21 cellular contexts compared by ENCODE assay signal in the genomic region with DNA sequence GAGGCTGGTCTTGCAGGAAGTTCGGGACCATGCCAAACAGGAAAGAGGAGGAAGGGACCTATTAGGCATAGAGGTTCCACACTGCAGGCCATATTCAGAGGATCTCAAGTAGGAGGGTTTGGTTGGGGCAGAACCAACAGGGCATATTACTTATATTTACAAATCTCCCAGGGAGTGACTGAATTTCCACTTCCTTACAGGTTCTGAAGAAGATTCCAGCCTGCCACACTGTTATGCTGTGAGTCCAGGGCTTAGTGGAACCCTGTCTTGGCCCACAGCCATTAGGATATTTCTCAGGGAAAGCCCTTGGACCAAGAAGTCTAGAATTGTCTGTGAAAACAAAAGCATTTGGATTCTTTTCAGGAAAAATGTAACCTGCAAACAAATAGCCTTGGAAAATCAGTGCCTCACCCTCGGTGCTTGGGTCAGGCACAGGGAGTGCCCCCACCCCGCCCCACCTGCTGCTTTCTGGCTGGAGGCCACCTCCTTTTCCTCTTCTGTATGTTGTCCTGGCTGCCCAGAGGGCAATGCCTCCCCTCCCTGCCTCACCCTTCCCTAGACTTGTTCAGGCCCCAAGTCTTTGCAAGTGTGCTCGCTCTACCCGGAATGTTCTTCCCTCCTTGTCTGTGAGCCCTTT. TPM values are rescaled to one million over a fixed set of nuclear protein-coding genes. Genes with fewer than 3 reads are reported as not detected.
A peak's percentile ranks its signal among the peaks of the same experiment; 100 is the strongest.
DNase-seq lines count a peak whose midpoint lies in the region; ATAC-seq and TF ChIP-seq lines count a peak whose summit lies in the region.
"Had no signal": no experiment of that assay in that cellular context is flagged by ENCODE, and none has a peak within 500 bp of the region (broad histone marks: within the 10 kb centered on the region; RNA-seq: fewer than 3 reads in every experiment).

No MANE protein-coding gene starts in this region.

- DNase-seq in IMR-90 (no peak), MCF 10A (ENCODE audit: unreplicated experiment) (peak; percentile 86), right cardiac atrium (peak; percentile 51 to 62 (median 55)), sciatic nerve (ENCODE audit: low spot score) (no peak), NCI-H128 (lab: John Stamatoyannopoulos, UW; ENCODE audit: unreplicated experiment) (no peak), smooth muscle cell (lab: John Stamatoyannopoulos, UW; ENCODE audit: unreplicated experiment) (no peak)
- DNase-seq: activated CD4-positive, alpha-beta T cell treated with anti-CD3 and anti-CD28 coated beads, Interleukin-2, amount 10 ng/mL, durations not matched to agents 24 days and 14 days; activated T-cell treated with anti-CD3 and anti-CD28 coated beads for 4 hours; effector CD4-positive, alpha-beta T cell; midbrain; NCI-H1092 treated with DMSO at 0.1 percent for 48 hours; NCI-H226; stimulated activated naive B cell treated with anti-CD40 and anti-IgM and Interleukin-4, amounts not matched to agents 10 μg/mL and 1 μg/mL and 100 μg/mL, for 72 hours had no signal

- H3K9me1 ChIP-seq in IMR-90 (ENCODE audit: insufficient read depth, low read length) = peaks cover 3% of the 10 kb centered on the region

- no peaks in the 10 kb centered on the region for H3F3A ChIP-seq in smooth muscle cell (ENCODE audit: low read depth)

- H2AK5ac ChIP-seq in IMR-90 (ENCODE audit: low read depth, low read length) = peak overlapping the region; percentile 72; the same call in 1 of the 2 replicates

- POLR2A ChIA-PET in IMR-90 (lab: Charles Lee; ENCODE audit: unreplicated experiment) = no interaction called here
- POLR2A ChIA-PET in MCF 10A (lab: Yijun Ruan, JAX) = interaction anchor here (0.7 to 2.4 kb wide), 4 partner anchors 18 to 108 kb away, joined by 3 to 8 read pairs (median 4); partner anchors contain the start of gene JUN

- H2BK5ac ChIP-seq in IMR-90 (ENCODE audit: low read depth, low read length, poor library complexity, severe bottlenecking) = peak overlapping the region; percentile 10

- peak overlapping the region; percentile 29; the same call in 1 of the 2 replicates for H2BK20ac ChIP-seq in IMR-90 (ENCODE audit: low read depth, low read length)

- H3K27ac ChIP-seq in IMR-90 (ENCODE audit: insufficient read depth, low read length) (no peak overlapping the region), right cardiac atrium (ENCODE audit: low read length) (no peak overlapping the region), smooth muscle cell (ENCODE audit: low read depth) (no peak overlapping the region)
- H3K27ac ChIP-seq: foreskin keratinocyte, SK-N-MC had no signal

- no peak overlapping the region for H3K23ac ChIP-seq in IMR-90 (ENCODE audit: low read depth, low read length)

- no TSS peak for BruUV-seq in IMR-90 (replicated peaks; lab: Mats Ljungman, UMichigan)
- BruUV-seq in MCF 10A (replicated peaks; lab: Mats Ljungman, UMichigan) = no TSS peak

- H3K4me3 ChIP-seq in IMR-90 (ENCODE audit: insufficient read depth, low read depth, low read length) (no peak overlapping the region), right cardiac atrium (ENCODE audit: low read length) (no peak overlapping the region), smooth muscle cell (no peak overlapping the region)
- H3K4me3 ChIP-seq: SK-N-MC, skin epidermis, vagina had no signal

- H3K27ac Mint-ChIP-seq in MCF 10A (ENCODE audit: low read depth, unreplicated experiment) = peak overlapping the region; percentile 70
- H3K27ac Mint-ChIP-seq: activated CD4-positive, alpha-beta T cell treated with anti-CD3 and anti-CD28 coated beads, Interleukin-2, amount 10 ng/mL, durations not matched to agents 24 days and 14 days; stimulated activated naive B cell treated with anti-CD40 and anti-IgM and Interleukin-4, amounts not matched to agents 10 μg/mL and 1 μg/mL and 100 μg/mL, for 72 hours had no signal

- peaks cover 8% of the 10 kb centered on the region for H3K9me3 Mint-ChIP-seq in MCF 10A (ENCODE audit: unreplicated experiment)

- H2AK9ac ChIP-seq in IMR-90 (replicated peaks; ENCODE audit: low read depth, low read length, poor library complexity) = no peak overlapping the region

- H3K79me1 ChIP-seq in IMR-90 (ENCODE audit: low read depth in 1 of 2, low read length in 2 of 2) = no peaks in the 10 kb centered on the region

- H3K4me3 Mint-ChIP-seq in MCF 10A (ENCODE audit: unreplicated experiment) = no peak overlapping the region
- H3K4me3 Mint-ChIP-seq: activated CD4-positive, alpha-beta T cell treated with anti-CD3 and anti-CD28 coated beads, Interleukin-2, amount 10 ng/mL, durations not matched to agents 24 days and 14 days; stimulated activated naive B cell treated with anti-CD40 and anti-IgM and Interleukin-4, amounts not matched to agents 10 μg/mL and 1 μg/mL and 100 μg/mL, for 72 hours had no signal

- H3K4me2 ChIP-seq in IMR-90 (ENCODE audit: low read depth, low read length) = no peak overlapping the region
- H3K4me2 ChIP-seq in smooth muscle cell = no peak overlapping the region

- H2AFZ ChIP-seq in IMR-90 (replicated peaks; ENCODE audit: low read length, poor library complexity) (peak overlapping the region; percentile 23), smooth muscle cell (ENCODE audit: low read depth) (no peak overlapping the region)

- H4K5ac ChIP-seq in IMR-90 (ENCODE audit: low read depth, low read length) = 0 out of 2 replicates have a peak overlapping the region, but pooled peaks have one; percentile 8

- H3K9me3 ChIP-seq in IMR-90 (ENCODE audit: control insufficient read depth, insufficient read depth, low read length) (peaks cover 12% of the 10 kb centered on the region), right cardiac atrium (ENCODE audit: control insufficient read depth, low read length) (no peaks in the 10 kb centered on the region), smooth muscle cell (replicated peaks; ENCODE audit: low read depth) (peaks cover 9% of the 10 kb centered on the region)

- peak overlapping the region; percentile 30; the same call in 1 of the 2 replicates for H3K4ac ChIP-seq in IMR-90 (ENCODE audit: low read depth, low read length)

- H3K79me2 ChIP-seq in smooth muscle cell (ENCODE audit: low read depth) = no peaks in the 10 kb centered on the region

- H3K27me3 ChIP-seq in IMR-90 (ENCODE audit: control insufficient read depth, insufficient read depth, low read length) (no peaks in the 10 kb centered on the region), right cardiac atrium (ENCODE audit: control insufficient read depth, insufficient read depth) (no peaks in the 10 kb centered on the region), smooth muscle cell (ENCODE audit: low read depth) (no peaks in the 10 kb centered on the region)
- H3K27me3 ChIP-seq: foreskin keratinocyte, vagina had no signal

- in situ Hi-C loops in IMR-90 (cut with MboI; ENCODE audit: low sequenced_read_pairs) = no loop called here

- peak overlapping the region; percentile 70; the same call in 1 of the 3 replicates for H2BK15ac ChIP-seq in IMR-90 (ENCODE audit: low read depth, low read length)

- TF ChIP-seq POLR2A in IMR-90 (IDR thresholded peaks at IDR 0.05; ENCODE audit: low read depth, low read length) = no peak

- no peaks in the 10 kb centered on the region for H3K27me3 Mint-ChIP-seq in MCF 10A (ENCODE audit: insufficient read depth, unreplicated experiment)
- H3K27me3 Mint-ChIP-seq: activated CD4-positive, alpha-beta T cell treated with anti-CD3 and anti-CD28 coated beads, Interleukin-2, amount 10 ng/mL, durations not matched to agents 24 days and 14 days; stimulated activated naive B cell treated with anti-CD40 and anti-IgM and Interleukin-4, amounts not matched to agents 10 μg/mL and 1 μg/mL and 100 μg/mL, for 72 hours had no signal

- intact Hi-C loops in IMR-90 (cut with micrococcal nuclease) = no loop called here
- intact Hi-C loops in MCF 10A (cut with micrococcal nuclease) = no loop called here
- intact Hi-C loops in right cardiac atrium (cut with DNase I) = no loop called here
- intact Hi-C loops in sciatic nerve (cut with DNase I) = no loop called here

- no peak for ATAC-seq in IMR-90 (ENCODE audit: low read depth)
- ATAC-seq in right cardiac atrium = peak; percentile 88 to 92
- peak; percentile 69 for ATAC-seq in sciatic nerve
- ATAC-seq in GM19395 (IDR thresholded peaks at IDR 0.05; ENCODE audit: unreplicated experiment) = no peak
- no peak for ATAC-seq in HG03439 (IDR thresholded peaks at IDR 0.05; ENCODE audit: unreplicated experiment)
- ATAC-seq: activated naive CD4-positive, alpha-beta T cell treated with anti-CD3 and anti-CD28 coated beads, Interleukin-2, amount 50 U/mL, for 72 hours; foreskin keratinocyte; HCT116; stimulated activated naive B cell treated with anti-CD40 and anti-IgM and Interleukin-4, amounts not matched to agents 10 μg/mL and 1 μg/mL and 100 μg/mL, for 72 hours had no signal

- peaks cover 28% of the 10 kb centered on the region for H3K4me1 Mint-ChIP-seq in MCF 10A (ENCODE audit: insufficient read depth, unreplicated experiment)
- H3K4me1 Mint-ChIP-seq: activated CD4-positive, alpha-beta T cell treated with anti-CD3 and anti-CD28 coated beads, Interleukin-2, amount 10 ng/mL, durations not matched to agents 24 days and 14 days had no signal

- 50% methylated on average over 2 of the region's 5 CpGs; no CpG with 5 or more reads in 1 of the 2 experiments for WGBS in IMR-90 (ENCODE audit: extremely low coverage in 2 of 2, insufficient read length in 1 of 2), 2 experiments
- 57% methylated on average over 5 of the region's 5 CpGs for WGBS in right cardiac atrium
- WGBS in smooth muscle cell (ENCODE audit: low lambda C conversion rate) = 73% methylated on average over 5 of the region's 5 CpGs

- TF ChIP-seq CTCF in IMR-90 (conservative IDR thresholded peaks at IDR 0.05; ENCODE audit: low read depth, low read length) (no peak), MCF 10A (IDR thresholded peaks at IDR 0.05; ENCODE audit: unreplicated experiment) (no peak), smooth muscle cell (IDR thresholded peaks at IDR 0.05; ENCODE audit: borderline replicate concordance, insufficient read depth, poor library complexity, severe bottlenecking) (no peak)

- H3K18ac ChIP-seq in IMR-90 (ENCODE audit: low read depth, low read length) = peak overlapping the region; percentile 6

- H3K36me3 ChIP-seq in IMR-90 (ENCODE audit: control insufficient read depth, insufficient read depth, low read length) = no peaks in the 10 kb centered on the region
- no peaks in the 10 kb centered on the region for H3K36me3 ChIP-seq in smooth muscle cell (ENCODE audit: low read depth)
- H3K36me3 ChIP-seq: vagina had no signal

- no peak overlapping the region for H4K8ac ChIP-seq in IMR-90 (ENCODE audit: low read depth in 2 of 2, low read length in 2 of 2)

- H2BK120ac ChIP-seq in IMR-90 (ENCODE audit: low read depth, low read length) = peak overlapping the region; percentile 53; the same call in 1 of the 2 replicates

- H4K91ac ChIP-seq in IMR-90 (ENCODE audit: insufficient read depth, low read depth, low read length) = no peak overlapping the region

- H3K14ac ChIP-seq in IMR-90 (replicated peaks; ENCODE audit: low read depth, low read length) = peak overlapping the region; percentile 6; the same call in 1 of the 2 replicates

- no peak for TF ChIP-seq RAD21 in IMR-90 (IDR thresholded peaks at IDR 0.05; ENCODE audit: low read length)

- CTCF ChIA-PET in IMR-90 (lab: Yijun Ruan, JAX) (no interaction called here), MCF 10A (lab: Yijun Ruan, JAX) (interaction anchor here (0.6 to 1.0 kb wide), 2 partner anchors 15 to 39 kb away, joined by 3 read pairs; no protein-coding TSS in a partner anchor)

- dilution Hi-C loops in IMR-90 (cut with HindIII; ENCODE audit: low sequenced_read_pairs, unreplicated experiment) = no loop called here

- H3K9ac ChIP-seq in IMR-90 (ENCODE audit: low read depth, low read length) (no peak overlapping the region), smooth muscle cell (ENCODE audit: low read depth) (no peak overlapping the region)

- H3K4me1 ChIP-seq in IMR-90 (ENCODE audit: control insufficient read depth, insufficient read depth, low read length) = peaks cover 6% of the 10 kb centered on the region
- no peaks in the 10 kb centered on the region for H3K4me1 ChIP-seq in right cardiac atrium (ENCODE audit: control insufficient read depth, insufficient read depth, low read length)
- no peaks in the 10 kb centered on the region for H3K4me1 ChIP-seq in smooth muscle cell (ENCODE audit: low read depth)

- H3K36me3 Mint-ChIP-seq in MCF 10A (ENCODE audit: insufficient read depth, unreplicated experiment) = no peaks in the 10 kb centered on the region

- H4K20me1 ChIP-seq in IMR-90 (ENCODE audit: insufficient read depth, low read length) (no peaks in the 10 kb centered on the region), smooth muscle cell (ENCODE audit: low read depth) (no peaks in the 10 kb centered on the region)

- H3K56ac ChIP-seq in IMR-90 (ENCODE audit: extremely low read depth, insufficient read depth, low read length) = no peak overlapping the region

RNA-seq across cellular contexts. Expression of gene JUN, which starts 41.0 kb away (rescaled TPM):
- 46.6 and 51.1 TPM in 2 replicates for total RNA-seq in IMR-90 (2012; rRNA removed)
- polyA plus RNA-seq in IMR-90 (2012; rRNA removed) = 86.9 and 89.1 TPM in 2 replicates
- polyA plus RNA-seq in IMR-90 (2012; cell fraction: cytosol; rRNA removed) = 80.5 and 108 TPM in 2 replicates
- polyA plus RNA-seq in IMR-90 (2012; cell fraction: nucleus; rRNA removed; ENCODE audit: low replicate concordance) = 85.4 and 184 TPM in 2 replicates
- total RNA-seq in MCF 10A (2022) = 60.6 and 71.5 TPM in 2 replicates
- 10 to 100 TPM; 41.1 to 69.8 (median 50.7) TPM for total RNA-seq in right cardiac atrium
- 211 TPM for polyA plus RNA-seq in right cardiac atrium
- total RNA-seq in sciatic nerve = 179 TPM
- 286 and 297 TPM in 2 replicates for total RNA-seq in smooth muscle cell
- polyA plus RNA-seq in smooth muscle cell = 200 and 253 TPM in 2 replicates

Comparison
In these comparisons a context has a peak if more than half of its experiments do, and no peak if none do; other contexts are left out.
1. ATAC-seq: peak in right cardiac atrium (2 of 2) and sciatic nerve (single experiment); none in IMR-90 (single experiment), GM19395 (single experiment) and HG03439 (single experiment).
2. DNase-seq: peak in MCF 10A (single experiment) and right cardiac atrium (3 of 3); none in IMR-90 (single experiment), sciatic nerve (single experiment), NCI-H128 (single experiment) and smooth muscle cell (single experiment).